Comparison of ENCODE assay signal across 13 cellular contexts in the genomic region with DNA sequence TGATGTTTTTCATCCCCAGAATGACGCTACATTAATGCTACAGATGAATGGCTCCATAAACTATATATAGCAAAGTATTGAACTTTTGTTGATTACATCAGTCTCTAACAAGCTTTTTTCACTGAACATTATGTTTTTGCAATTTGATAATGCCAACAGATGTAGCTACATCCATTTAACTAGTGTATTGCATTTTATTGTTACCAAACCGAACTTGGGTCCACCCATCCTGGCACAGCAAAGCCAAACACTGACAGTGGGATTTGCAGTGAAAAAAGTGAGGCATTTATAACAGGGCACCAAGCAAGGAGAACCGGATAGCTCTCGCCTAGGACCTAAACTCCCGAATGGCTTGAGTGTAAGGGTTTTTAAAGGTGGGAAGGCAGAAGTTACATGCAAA.
DNase-seq lines count a peak whose midpoint lies in the region; ATAC-seq and TF ChIP-seq lines count a peak whose summit lies in the region.
"Had no signal": no experiment of that assay in that cellular context is flagged by ENCODE, and none has a peak within 500 bp of the region (broad histone marks: within the 10 kb centered on the region; RNA-seq: fewer than 3 reads in every experiment).

No MANE protein-coding gene starts in this region.

- peak overlapping the region; percentile 98 for H3K27ac Mint-ChIP-seq in progenitor cell of endocrine pancreas
- no peak overlapping the region for H3K27ac Mint-ChIP-seq in natural killer cell

- H3K9ac ChIP-seq in HUES48 (ENCODE audit: low read depth, low read length): no peak overlapping the region

- peaks cover 4% of the 10 kb centered on the region; the same call in 1 of the 2 replicates for H3K4me1 ChIP-seq in HUES48 (ENCODE audit: control insufficient read depth, insufficient read depth, low read length)

- no peaks in the 10 kb centered on the region for H3K9me3 ChIP-seq in HUES48 (ENCODE audit: control insufficient read depth, insufficient read depth, low read length)

- H3K9me3 Mint-ChIP-seq in progenitor cell of endocrine pancreas (ENCODE audit: low read depth) (peaks cover 12% of the 10 kb centered on the region), natural killer cell (no peaks in the 10 kb centered on the region)

- DNase-seq in NCI-H2171 treated with DMSO at 0.1 percent for 48 hours (lab: John Stamatoyannopoulos, UW) (peak; percentile 90), fibroblast of peridontal ligament (ENCODE audit: extremely low read depth) (peak; percentile 75), progenitor cell of endocrine pancreas (ENCODE audit: low spot score, unreplicated experiment) (no peak), GDM1 (lab: John Stamatoyannopoulos, UW) (no peak), NCI-H1048 (lab: John Stamatoyannopoulos, UW) (no peak), natural killer cell (no peak)
- DNase-seq: C1 segment of cervical spinal cord, Karpas-422, NCI-H1417, NCI-H2081, NCI-H226 had no signal

- peak overlapping the region; percentile 51 for H3K27ac ChIP-seq in HUES48 (ENCODE audit: low read depth, low read length)

- H3K4me3 ChIP-seq in HUES48 (ENCODE audit: low read depth, low read length): no peak overlapping the region

- no peaks in the 10 kb centered on the region for H3K36me3 ChIP-seq in HUES48 (ENCODE audit: control insufficient read depth, insufficient read depth, low read length)

- H3K4me3 Mint-ChIP-seq in progenitor cell of endocrine pancreas (ENCODE audit: low read depth) (no peak overlapping the region), natural killer cell (no peak overlapping the region)

- H3K36me3 Mint-ChIP-seq in progenitor cell of endocrine pancreas (ENCODE audit: insufficient read depth) (peaks cover 2% of the 10 kb centered on the region), natural killer cell (no peaks in the 10 kb centered on the region)

- no peak for ATAC-seq in natural killer cell
- ATAC-seq: Right ventricle myocardium inferior had no signal

- TF ChIP-seq CTCF in progenitor cell of endocrine pancreas (IDR thresholded peaks at IDR 0.05; ENCODE audit: unreplicated experiment): no peak
- no peak for TF ChIP-seq CTCF in natural killer cell (IDR thresholded peaks at IDR 0.05)

- H3K4me1 Mint-ChIP-seq in progenitor cell of endocrine pancreas (ENCODE audit: low read depth) (peaks cover 50% of the 10 kb centered on the region), natural killer cell (no peaks in the 10 kb centered on the region)

- no peaks in the 10 kb centered on the region for H3K27me3 Mint-ChIP-seq in progenitor cell of endocrine pancreas
- no peaks in the 10 kb centered on the region for H3K27me3 Mint-ChIP-seq in natural killer cell (ENCODE audit: low read depth in 2 of 2)

- H3K27me3 ChIP-seq in HUES48 (ENCODE audit: control insufficient read depth, insufficient read depth, low read length): no peaks in the 10 kb centered on the region

- intact Hi-C loops in natural killer cell (cut with micrococcal nuclease): no loop called here

Comparison
In these comparisons a context has a peak if more than half of its experiments do, and no peak if none do; other contexts are left out.
1. DNase-seq: peak in NCI-H2171 treated with DMSO at 0.1 percent for 48 hours (single experiment) and fibroblast of peridontal ligament (single experiment); none in progenitor cell of endocrine pancreas (single experiment), GDM1 (single experiment), NCI-H1048 (single experiment) and natural killer cell (single experiment).